Comparison of ENCODE assay signal across 31 cellular contexts in the genomic region with DNA sequence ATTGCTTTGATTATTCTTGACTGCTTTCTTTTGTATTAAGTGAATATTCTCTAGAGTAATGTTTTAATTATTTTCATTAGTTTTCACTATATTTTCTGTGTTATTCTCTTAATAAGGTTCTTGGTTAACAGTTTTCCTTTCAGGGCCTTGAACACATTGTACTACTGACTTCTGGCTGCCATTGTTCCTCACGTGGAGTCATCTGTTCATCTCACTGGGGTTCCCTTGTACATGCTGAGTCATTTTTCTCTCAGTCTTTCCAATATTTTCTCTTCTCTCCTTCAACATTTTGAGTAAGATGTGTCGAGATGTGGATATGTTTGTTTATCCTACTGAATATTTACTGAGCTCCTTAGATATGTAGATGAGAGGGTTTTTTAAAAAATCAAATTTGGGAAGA.
"Had no signal": no experiment of that assay in that cellular context is flagged by ENCODE, and none has a peak within 500 bp of the region (broad histone marks: within the 10 kb centered on the region; RNA-seq: fewer than 3 reads in every experiment).

No MANE protein-coding gene starts in this region.

- H3K27ac ChIP-seq: neural progenitor cell, ovary, parathyroid adenoma, psoas muscle, skin epidermis, spleen, suprapubic skin, testis, tibial artery, transverse colon, upper lobe of right lung, uterus had no signal

- H3K4me3 ChIP-seq: neural progenitor cell, ovary, psoas muscle, skin epidermis, smooth muscle cell, spleen, suprapubic skin, testis, tibial artery, transverse colon, upper lobe of right lung, uterus had no signal

- H2AFZ ChIP-seq: neural progenitor cell, parathyroid adenoma had no signal

- H3K36me3 ChIP-seq: neural progenitor cell, ovary, spleen, suprapubic skin, tibial artery, transverse colon, upper lobe of right lung, uterus had no signal

- H3K4me2 ChIP-seq: neural progenitor cell, smooth muscle cell had no signal

- H3K27me3 ChIP-seq: neural progenitor cell, ovary, testis, tibial artery, transverse colon, upper lobe of right lung, uterus had no signal

- H3K4me1 ChIP-seq: parathyroid adenoma, psoas muscle, spleen, suprapubic skin, testis, tibial artery, transverse colon, upper lobe of right lung, uterus had no signal

- H3K9me3 ChIP-seq: ovary, psoas muscle, suprapubic skin, testis, upper lobe of right lung, uterus had no signal

- H3K4me3 Mint-ChIP-seq: naive thymus-derived CD8-positive, alpha-beta T cell; nephron; neural progenitor cell; stimulated activated memory B cell treated with anti-CD40 and anti-IgM and Interleukin-4, amounts not matched to agents 10 μg/mL and 1 μg/mL and 100 μg/mL, for 72 hours; stimulated activated naive CD8-positive, alpha-beta T cell treated with anti-CD3 and anti-CD28 coated beads, Interleukin-15, amount 100 ng/mL, for 72 hours; type B pancreatic cell had no signal

- H3K27me3 Mint-ChIP-seq: stimulated activated memory B cell treated with anti-CD40 and anti-IgM and Interleukin-4, amounts not matched to agents 10 μg/mL and 1 μg/mL and 100 μg/mL, for 72 hours had no signal

- H3K4me1 Mint-ChIP-seq: naive thymus-derived CD8-positive, alpha-beta T cell; nephron; neural progenitor cell; stimulated activated memory B cell treated with anti-CD40 and anti-IgM and Interleukin-4, amounts not matched to agents 10 μg/mL and 1 μg/mL and 100 μg/mL, for 72 hours; stimulated activated naive CD8-positive, alpha-beta T cell treated with anti-CD3 and anti-CD28 coated beads, Interleukin-15, amount 100 ng/mL, for 72 hours had no signal

- ATAC-seq: naive thymus-derived CD8-positive, alpha-beta T cell; psoas muscle; right cardiac atrium; sciatic nerve; stimulated activated memory B cell treated with anti-CD40 and anti-IgM and Interleukin-4, amounts not matched to agents 10 μg/mL and 1 μg/mL and 100 μg/mL, for 72 hours; stimulated activated naive CD8-positive, alpha-beta T cell treated with anti-CD3 and anti-CD28 coated beads, Interleukin-15, amount 100 ng/mL, for 72 hours; stimulated activated naive CD8-positive, alpha-beta T cell treated with anti-CD3 and anti-CD28 coated beads, Interleukin-15, Interleukin-2, amounts not matched to agents 100 U/mL and 50 U/mL, for 24 hours; upper lobe of right lung had no signal

- H3K27ac Mint-ChIP-seq: nephron; neural progenitor cell; progenitor cell of endocrine pancreas; stimulated activated memory B cell treated with anti-CD40 and anti-IgM and Interleukin-4, amounts not matched to agents 10 μg/mL and 1 μg/mL and 100 μg/mL, for 72 hours; type B pancreatic cell had no signal

- DNase-seq: naive thymus-derived CD8-positive, alpha-beta T cell; occipital lobe; ovary; posterior cingulate gyrus; psoas muscle; right cardiac atrium; spleen; stimulated activated CD4-positive, alpha-beta T cell treated with anti-CD3 and anti-CD28 coated beads, Interleukin-12 subunit alpha, Interleukin-12 subunit beta, amount 100 ng/mL, for 4 hours; stimulated activated CD4-positive, alpha-beta T cell treated with anti-CD3 and anti-CD28 coated beads, Interleukin-1b, Interleukin-23, amount 100 ng/mL, for 48 hours; stimulated activated CD4-positive, alpha-beta T cell treated with anti-CD3 and anti-CD28 coated beads, Interleukin-4, amount 100 ng/mL, for 1 hour; stimulated activated CD4-positive, alpha-beta T cell treated with anti-CD3 and anti-CD28 coated beads, Interleukin-4, amount 100 ng/mL, for 4 hours; stimulated activated CD8-positive, alpha-beta memory T cell treated with anti-CD3 and anti-CD28 coated beads, Interleukin-4, amount 100 ng/mL, for 48 hours; stimulated activated naive CD4-positive, alpha-beta T cell; stimulated activated naive CD8-positive, alpha-beta T cell treated with anti-CD3 and anti-CD28 coated beads, Interleukin-15, amount 100 ng/mL, for 72 hours; stimulated activated naive CD8-positive, alpha-beta T cell treated with anti-CD3 and anti-CD28 coated beads, Interleukin-15, Interleukin-2, amounts not matched to agents 100 U/mL and 50 U/mL, for 24 hours; substantia nigra; testis; tibial artery; transverse colon; upper lobe of right lung; uterus had no signal

- H3K36me3 Mint-ChIP-seq: neural progenitor cell; stimulated activated memory B cell treated with anti-CD40 and anti-IgM and Interleukin-4, amounts not matched to agents 10 μg/mL and 1 μg/mL and 100 μg/mL, for 72 hours; type B pancreatic cell had no signal

- H3K9ac ChIP-seq: neural progenitor cell, parathyroid adenoma had no signal

- H3K79me2 ChIP-seq: parathyroid adenoma had no signal
